18 cellular contexts compared by ENCODE assay signal in the genomic region with DNA sequence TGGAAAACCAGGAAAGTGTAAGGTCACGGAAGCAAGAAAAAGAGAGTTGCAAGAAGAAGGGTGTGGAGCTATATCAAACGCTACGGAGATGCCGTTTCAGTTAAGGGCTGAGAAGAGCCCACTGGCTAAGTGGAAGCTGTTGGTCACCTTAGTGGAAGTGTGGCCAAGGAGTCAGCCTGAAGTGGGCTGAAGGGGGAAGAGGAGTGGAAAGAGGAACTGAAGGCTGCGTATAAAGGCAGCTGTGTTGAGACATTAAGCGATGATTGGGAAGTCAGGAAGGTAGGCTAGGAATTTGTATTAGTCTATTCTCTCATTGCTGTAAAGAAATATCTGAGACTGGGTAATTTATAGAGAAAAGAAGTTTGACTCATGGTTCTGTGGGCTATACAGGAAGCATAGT. TPM values are rescaled to one million over a fixed set of nuclear protein-coding genes. Genes with fewer than 3 reads are reported as not detected.
DNase-seq lines count a peak whose midpoint lies in the region; ATAC-seq, FAIRE-seq and TF ChIP-seq lines count a peak whose summit lies in the region.
"Had no signal": no experiment of that assay in that cellular context is flagged by ENCODE, and none has a peak within 500 bp of the region (broad histone marks: within the 10 kb centered on the region; RNA-seq: fewer than 3 reads in every experiment).

No MANE protein-coding gene starts in this region.

- TF ChIP-seq POLR2A in GM12878 (IDR thresholded peaks at IDR 0.05; ENCODE audit: low read depth, low read length) (no peak), adrenal gland (IDR thresholded peaks at IDR 0.05) (no peak)

- no peak for TF ChIP-seq EP300 in GM12878 (IDR thresholded peaks at IDR 0.05; ENCODE audit: borderline replicate concordance in 1 of 2, control insufficient read depth in 1 of 2, low read depth in 2 of 2, low read length in 2 of 2)

- H3K27ac ChIP-seq in GM12878 (ENCODE audit: control insufficient read depth, insufficient read depth) = no peak overlapping the region
- no peak overlapping the region for H3K27ac ChIP-seq in adrenal gland
- H3K27ac ChIP-seq: 22Rv1, GM23248, KMS-11, PC-9 had no signal

- RAD21 ChIA-PET in GM12878 (lab: Charles Lee; ENCODE audit: unreplicated experiment) = no interaction called here

- no peak overlapping the region for H3K4me2 ChIP-seq in GM12878 (ENCODE audit: control insufficient read depth, insufficient read depth)
- H3K4me2 ChIP-seq: KMS-11, PC-9 had no signal

- H3K4me3 ChIP-seq in GM12878 (no peak overlapping the region), adrenal gland (no peak overlapping the region), H7 (ENCODE audit: insufficient read depth, low read depth, low read length) (no peak overlapping the region)
- H3K4me3 ChIP-seq: GM23248, PC-9 had no signal

- in situ Hi-C loops in GM12878 (cut with MboI) = no loop called here

- no peak for TF ChIP-seq RAD21 in GM12878 (IDR thresholded peaks at IDR 0.05; ENCODE audit: insufficient read depth, low read depth, low read length)

- H3K27me3 ChIP-seq in GM12878 (replicated peaks in 1 of 2; ENCODE audit: control insufficient read depth in 2 of 2, insufficient read depth in 2 of 2, low read length in 1 of 2) = no peaks in the 10 kb centered on the region
- H3K27me3 ChIP-seq in adrenal gland = no peaks in the 10 kb centered on the region
- no peaks in the 10 kb centered on the region for H3K27me3 ChIP-seq in H7 (ENCODE audit: control insufficient read depth, insufficient read depth, low read length)
- H3K27me3 ChIP-seq: BE2C had no signal

- ATAC-seq in GM12878 (no peak), left ventricle myocardium superior (no peak)
- ATAC-seq: CD8-positive, alpha-beta T cell; HCT116 had no signal

- CTCF ChIA-PET in GM12878 (lab: Yijun Ruan, JAX) = interaction anchor here (0.9 to 1.6 kb wide), 3 partner anchors 10 to 107 kb away, joined by 3 to 6 read pairs (median 3); no protein-coding TSS in a partner anchor

- no peak for TF ChIP-seq CTCF in GM12878 (IDR thresholded peaks at IDR 0.05 in 2 of 3, conservative IDR thresholded peaks at IDR 0.05 in 1 of 3; ENCODE audit: control insufficient read depth in 2 of 3, extremely low read depth in 1 of 3, insufficient read depth in 1 of 3, low read depth in 3 of 3, low read length in 3 of 3)
- TF ChIP-seq CTCF in adrenal gland (IDR thresholded peaks at IDR 0.05) = no peak

- POLR2A ChIA-PET in GM12878 (lab: Charles Lee) = no interaction called here

- peak; percentile 57 for DNase-seq in SIG-M5 treated with dmso at 0.1 percent for 504 hours (lab: John Stamatoyannopoulos, UW; ENCODE audit: unreplicated experiment)
- no peak for DNase-seq in SIG-M5 (lab: John Stamatoyannopoulos, UW)
- DNase-seq in NOMO-1 treated with DMSO at 0.1 percent for 48 hours (lab: John Stamatoyannopoulos, UW; ENCODE audit: unreplicated experiment) = peak; percentile 88
- no peak for DNase-seq in GM12878 (ENCODE audit: low read depth, low spot score)
- DNase-seq in adrenal gland = no peak
- no peak for DNase-seq in H7
- DNase-seq in left ventricle myocardium superior = no peak
- no peak for DNase-seq in cerebellum (ENCODE audit: low spot score)
- DNase-seq: BE2C; CD8-positive, alpha-beta T cell; GM23248; NCI-H187; NCI-H226; NCI-H526; PC-9 had no signal

- H3K36me3 ChIP-seq in GM12878 (ENCODE audit: control insufficient read depth in 2 of 2, insufficient read depth in 2 of 2, low read length in 1 of 2) (no peaks in the 10 kb centered on the region), adrenal gland (replicated peaks in 1 of 2) (no peaks in the 10 kb centered on the region), H7 (replicated peaks; ENCODE audit: control insufficient read depth, insufficient read depth, low read length) (no peaks in the 10 kb centered on the region)
- H3K36me3 ChIP-seq: BE2C had no signal

- H3K79me2 ChIP-seq in GM12878 (ENCODE audit: control insufficient read depth, insufficient read depth, low read length) = no peaks in the 10 kb centered on the region

- WGBS in GM12878 (ENCODE audit: insufficient coverage, insufficient replicate concordance, low lambda C conversion rate, missing lambda C conversion rate) = 47% methylated on average over 6 of the region's 6 CpGs
- WGBS in adrenal gland, 4 donors = 78 to 84% (median 81%) methylated on average over 6 of the region's 6 CpGs

- BruUV-seq in GM12878 (replicated peaks; lab: Mats Ljungman, UMichigan) = no TSS peak

- no peak overlapping the region for H2AFZ ChIP-seq in GM12878 (ENCODE audit: control insufficient read depth, low read depth, low read length)
- H2AFZ ChIP-seq: GM23248, PC-9 had no signal

- intact Hi-C loops in GM12878 (cut with micrococcal nuclease; ENCODE audit: unreplicated experiment) (loop anchor here (10.0 kb wide), 1 partner anchor 193 kb away; no protein-coding TSS in a partner anchor), adrenal gland (cut with DNase I) (loop anchor here (5.0 to 10.0 kb wide), 2 partner anchors 295 to 297 kb away; a partner anchor contains a TSS), left ventricle myocardium superior (cut with micrococcal nuclease) (no loop called here)

- H3K9me3 ChIP-seq in GM12878 (replicated peaks; ENCODE audit: control insufficient read depth, insufficient read depth, low read length) (no peaks in the 10 kb centered on the region), adrenal gland (replicated peaks in 1 of 3) (no peaks in the 10 kb centered on the region)
- H3K9me3 ChIP-seq: BE2C had no signal

- H3K9ac ChIP-seq in GM12878 (ENCODE audit: control insufficient read depth, insufficient read depth, low read length) = no peak overlapping the region
- H3K9ac ChIP-seq: GM23248, KMS-11 had no signal

- H3K4me1 ChIP-seq in GM12878 (ENCODE audit: control insufficient read depth, insufficient read depth, low read length) (no peaks in the 10 kb centered on the region; the same call in 1 of the 2 replicates), adrenal gland (replicated peaks in 1 of 2) (no peaks in the 10 kb centered on the region)

- no peak for FAIRE-seq in GM12878 (lab: Jason Lieb, UNC)

- H4K20me1 ChIP-seq in GM12878 (ENCODE audit: control insufficient read depth, insufficient read depth) = no peaks in the 10 kb centered on the region

- SMC1A ChIA-PET in GM12878 (lab: Charles Lee; ENCODE audit: uncharacterized antibody, unreplicated experiment) = interaction anchor here (1.7 to 2.9 kb wide), 2 partner anchors 105 to 107 kb away, joined by 4 to 10 read pairs; no protein-coding TSS in a partner anchor

TF ChIP-seq in GM12878, 131 proteins besides CTCF, POLR2A, EP300 and RAD21:
- TF ChIP-seq JUNB (IDR thresholded peaks at IDR 0.05) (no peak), SPI1 (IDR thresholded peaks at IDR 0.05; ENCODE audit: borderline replicate concordance, insufficient read depth, low read depth, low read length) (0 out of 2 replicates have a peak, but pooled peaks have one; percentile 4)

RNA-seq across cellular contexts. Expression of a gene that starts 14.1 kb away (rescaled TPM):
- total RNA-seq in GM12878 (2013; cell fraction: nucleolus; rRNA removed) = 11.0 and 11.5 TPM in 2 replicates
- total RNA-seq in GM12878 (2014; rRNA removed) = 0.28 and 1.1 TPM in 2 replicates
- 0.46 and 0.63 TPM in 2 replicates for total RNA-seq in GM12878 (2014; rRNA removed; fragmentation: Illumina TruSeq; extraction: Trizol)
- total RNA-seq in GM12878 (2021) = 0.93 and 1.0 TPM in 2 replicates
- polyA plus RNA-seq in GM12878 (2011; ENCODE audit: low read depth) = 0.49 TPM
- polyA plus RNA-seq in GM12878 (2011; rRNA removed) = 1.0 and 1.1 TPM in 2 replicates
- polyA plus RNA-seq in GM12878 (2011; cell fraction: cytosol; rRNA removed) = 1.2 and 1.4 TPM in 2 replicates
- 3.2 and 4.2 TPM in 2 replicates for polyA plus RNA-seq in GM12878 (2011; cell fraction: nucleus; rRNA removed)
- polyA plus RNA-seq in GM12878 (2012) = 0.37 and 0.74 TPM in 2 replicates
- 0.28 and 1.1 TPM in 2 replicates for polyA plus RNA-seq in GM12878 (2014; fragmentation: Illumina TruSeq; extraction: Trizol)
- under 1 TPM; 0.18 to 0.31 TPM for polyA plus RNA-seq in GM12878 (2014; fragmentation: Nextera tagmentation; extraction: Ambion mirVana)
- polyA plus RNA-seq in GM12878 (2014; rRNA removed) = 0.20 and 1.4 TPM in 2 replicates
- polyA plus RNA-seq in GM12878 (2016; fragmentation: Nextera tagmentation; extraction: Ambion mirVana) = under 1 TPM; 0.23 to 0.27 TPM
- 4.1 and 6.7 TPM in 2 replicates for polyA minus RNA-seq in GM12878 (2011; rRNA and poly(A)+ RNA removed)
- polyA minus RNA-seq in GM12878 (2011; cell fraction: cytosol; rRNA and poly(A)+ RNA removed) = 1.7 and 3.5 TPM in 2 replicates
- 6.0 and 8.2 TPM in 2 replicates for polyA minus RNA-seq in GM12878 (2011; cell fraction: nucleus; rRNA and poly(A)+ RNA removed)
- 10 to 100 TPM in 3 of 8 donors, 1 to 10 TPM in 5; 2.1 to 17.2 (median 9.0) TPM for total RNA-seq in adrenal gland
- 1 to 10 TPM; 1.5 to 6.1 (median 3.1) TPM for polyA plus RNA-seq in adrenal gland
- total RNA-seq in H7 (2014; rRNA removed; shearing (Covaris generic)) = 0.35 and 0.52 TPM in 2 replicates
- 153 TPM for total RNA-seq in left ventricle myocardium superior
- total RNA-seq in cerebellum = 76.3 TPM

Comparison
In these comparisons a context has a peak if more than half of its experiments do, and no peak if none do; other contexts are left out.
1. DNase-seq: peak in SIG-M5 treated with dmso at 0.1 percent for 504 hours (single experiment) and NOMO-1 treated with DMSO at 0.1 percent for 48 hours (single experiment); none in SIG-M5 (single experiment), GM12878 (single experiment), adrenal gland (0 of 7), H7 (single experiment), left ventricle myocardium superior (single experiment) and cerebellum (single experiment).